In the genomic region with DNA sequence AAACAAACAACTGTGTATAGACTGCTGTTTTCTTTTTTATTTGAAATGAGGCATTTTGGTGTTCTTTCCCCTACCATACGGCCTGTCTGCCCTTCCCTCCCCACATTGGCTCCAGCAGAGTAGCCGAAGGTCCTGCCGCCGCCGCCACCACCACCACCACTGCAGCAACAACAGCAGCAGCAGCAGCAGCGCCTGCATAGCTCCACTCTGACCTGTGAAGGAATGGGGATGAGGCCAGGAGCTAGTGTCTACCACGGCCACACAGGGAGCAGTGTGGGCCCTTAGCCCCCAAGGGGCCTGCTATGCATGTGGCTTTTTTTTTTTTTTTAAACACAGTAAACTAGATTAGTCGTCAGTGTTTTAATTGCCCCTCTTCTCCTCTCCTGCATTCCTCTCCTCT, we compare ENCODE assay signal across 25 cellular contexts. TPM values are rescaled to one million over a fixed set of nuclear protein-coding genes. Genes with fewer than 3 reads are reported as not detected.
DNase-seq lines count a peak whose midpoint lies in the region; ATAC-seq and TF ChIP-seq lines count a peak whose summit lies in the region.
"Had no signal": no experiment of that assay in that cellular context is flagged by ENCODE, and none has a peak within 500 bp of the region (broad histone marks: within the 10 kb centered on the region; RNA-seq: fewer than 3 reads in every experiment).

No MANE protein-coding gene starts in this region.

- TF ChIP-seq CTCF in natural killer cell (IDR thresholded peaks at IDR 0.05), result no peak
- no peak for TF ChIP-seq CTCF in PC-9 (conservative IDR thresholded peaks at IDR 0.05)
- no peak for TF ChIP-seq CTCF in type B pancreatic cell (conservative IDR thresholded peaks at IDR 0.05)
- no peak for TF ChIP-seq CTCF in mesothelial cell of epicardium (IDR thresholded peaks at IDR 0.05; ENCODE audit: unreplicated experiment)

- no peaks in the 10 kb centered on the region for H3K79me2 ChIP-seq in PC-9 (ENCODE audit: low read depth)

- no peak overlapping the region for H3K4me3 Mint-ChIP-seq in natural killer cell treated with Interleukin-12 subunit alpha and Interleukin-12 subunit beta and Interleukin-15 and Interleukin-18, amount 100 ng/mL, for 72 hours
- H3K4me3 Mint-ChIP-seq in natural killer cell, result no peak overlapping the region
- H3K4me3 Mint-ChIP-seq in type B pancreatic cell, result no peak overlapping the region
- no peak overlapping the region for H3K4me3 Mint-ChIP-seq in mesothelial cell of epicardium
- H3K4me3 Mint-ChIP-seq: activated naive CD4-positive, alpha-beta T cell treated with anti-CD3 and anti-CD28 coated beads, Interleukin-2, amount 10 ng/mL, durations not matched to agents 7 days and 5 days; CD4-positive, alpha-beta T cell; neural crest cell had no signal

- no peaks in the 10 kb centered on the region for H3K27me3 Mint-ChIP-seq in natural killer cell treated with Interleukin-12 subunit alpha and Interleukin-12 subunit beta and Interleukin-15 and Interleukin-18, amount 100 ng/mL, for 72 hours
- no peaks in the 10 kb centered on the region for H3K27me3 Mint-ChIP-seq in natural killer cell (ENCODE audit: low read depth in 2 of 2)
- no peaks in the 10 kb centered on the region for H3K27me3 Mint-ChIP-seq in type B pancreatic cell
- H3K27me3 Mint-ChIP-seq in mesothelial cell of epicardium (ENCODE audit: low read depth), result no peaks in the 10 kb centered on the region
- H3K27me3 Mint-ChIP-seq: activated naive CD4-positive, alpha-beta T cell treated with anti-CD3 and anti-CD28 coated beads, Interleukin-2, amount 10 ng/mL, durations not matched to agents 7 days and 5 days; CD4-positive, alpha-beta T cell had no signal

- H3K9me2 ChIP-seq in PC-9 (ENCODE audit: insufficient read depth), result no peaks in the 10 kb centered on the region

- H2AFZ ChIP-seq in PC-9, result no peak overlapping the region

- BruUV-seq in PC-9 (replicated peaks; lab: Mats Ljungman, UMichigan), result TSS peak; percentile 18

- no peaks in the 10 kb centered on the region for H3K27me3 ChIP-seq in PC-9 (ENCODE audit: insufficient read depth, low read depth)
- H3K27me3 ChIP-seq: foreskin keratinocyte had no signal

- H3K4me1 ChIP-seq in PC-9 (replicated peaks; ENCODE audit: insufficient read depth), result no peaks in the 10 kb centered on the region

- H3K27ac ChIP-seq in PC-9 (no peak overlapping the region), cingulate gyrus (ENCODE audit: low read depth, low read length) (peak overlapping the region; percentile 72)
- H3K27ac ChIP-seq: foreskin keratinocyte had no signal

- no peak overlapping the region for H3K4me3 ChIP-seq in PC-9

- peak overlapping the region; percentile 41 to 58 for H3K27ac Mint-ChIP-seq in natural killer cell treated with Interleukin-12 subunit alpha and Interleukin-12 subunit beta and Interleukin-15 and Interleukin-18, amount 100 ng/mL, for 72 hours
- H3K27ac Mint-ChIP-seq in natural killer cell (peak overlapping the region in 1 of 2 donors; percentile 47), type B pancreatic cell (no peak overlapping the region), mesothelial cell of epicardium (no peak overlapping the region)
- H3K27ac Mint-ChIP-seq: activated naive CD4-positive, alpha-beta T cell treated with anti-CD3 and anti-CD28 coated beads, Interleukin-2, amount 10 ng/mL, durations not matched to agents 7 days and 5 days; CD4-positive, alpha-beta T cell had no signal

- peaks cover 23% of the 10 kb centered on the region for H3K36me3 ChIP-seq in PC-9 (ENCODE audit: low read depth)

- peaks cover 5 to 10% of the 10 kb centered on the region in 2 donors for H3K4me1 Mint-ChIP-seq in natural killer cell treated with Interleukin-12 subunit alpha and Interleukin-12 subunit beta and Interleukin-15 and Interleukin-18, amount 100 ng/mL, for 72 hours (ENCODE audit: low read depth in 2 of 2)
- H3K4me1 Mint-ChIP-seq in natural killer cell (peaks cover 16 to 18% of the 10 kb centered on the region in 2 donors), type B pancreatic cell (ENCODE audit: unreplicated experiment) (peaks cover 12% of the 10 kb centered on the region), mesothelial cell of epicardium (peaks cover 14% of the 10 kb centered on the region)

- no peak for ATAC-seq in natural killer cell treated with Interleukin-12 subunit alpha and Interleukin-12 subunit beta and Interleukin-15 and Interleukin-18, amount 100 ng/mL, for 72 hours
- ATAC-seq in natural killer cell (no peak), HG03095 (IDR thresholded peaks at IDR 0.05; ENCODE audit: unreplicated experiment) (no peak)
- ATAC-seq: esophagus mucosa, foreskin keratinocyte, left ventricle myocardium superior had no signal

- CTCF ChIA-PET in PC-9 (lab: Charles Lee), result interaction anchor here (0.6 to 0.7 kb wide), 2 partner anchors 11 to 559 kb away, joined by 3 read pairs; no protein-coding TSS in a partner anchor

- H3K36me3 Mint-ChIP-seq in natural killer cell treated with Interleukin-12 subunit alpha and Interleukin-12 subunit beta and Interleukin-15 and Interleukin-18, amount 100 ng/mL, for 72 hours, result peaks cover 41% of the 10 kb centered on the region
- peaks cover 43% of the 10 kb centered on the region for H3K36me3 Mint-ChIP-seq in natural killer cell
- H3K36me3 Mint-ChIP-seq in type B pancreatic cell, result peaks cover 25% of the 10 kb centered on the region
- peaks cover 38% of the 10 kb centered on the region for H3K36me3 Mint-ChIP-seq in mesothelial cell of epicardium

- no peaks in the 10 kb centered on the region for H3K9me3 ChIP-seq in PC-9 (ENCODE audit: insufficient read depth, low read depth)

- peaks cover 17% of the 10 kb centered on the region; the same call in 1 of the 2 replicates for H4K20me1 ChIP-seq in PC-9 (ENCODE audit: insufficient read depth)

- no peak for DNase-seq in natural killer cell treated with Interleukin-12 subunit alpha and Interleukin-12 subunit beta and Interleukin-15 and Interleukin-18, amount 100 ng/mL, for 72 hours (ENCODE audit: low spot score)
- DNase-seq in natural killer cell (no peak), PC-9 (no peak), type B pancreatic cell (ENCODE audit: extremely low spot score, unreplicated experiment) (peak; percentile 22), mesothelial cell of epicardium (ENCODE audit: low spot score in 2 of 2, unreplicated experiment in 2 of 2) (no peak), NCI-H510A (lab: John Stamatoyannopoulos, UW) (no peak)
- DNase-seq: activated naive CD4-positive, alpha-beta T cell treated with anti-CD3 and anti-CD28 coated beads, Interleukin-2, amount 10 ng/mL, durations not matched to agents 7 days and 5 days; CD4-positive, alpha-beta T cell; DMS 273 treated with DMSO at 0.1 percent for 48 hours; effector memory CD4-positive, alpha-beta T cell; foreskin keratinocyte; H7; Karpas-422; left ventricle myocardium superior; MV-4-11; NCI-H2171; NCI-H526; posterior cingulate gyrus; RPMI8226; stimulated activated CD4-positive, alpha-beta T cell treated with anti-CD3 and anti-CD28 coated beads, Interleukin-15, amount 100 ng/mL, for 24 hours; trophoblast cell had no signal

- intact Hi-C loops in natural killer cell (cut with micrococcal nuclease), result loop anchor here (5.0 kb wide), 1 partner anchor 276 kb away; no protein-coding TSS in a partner anchor
- intact Hi-C loops in PC-9 (cut with micrococcal nuclease; ENCODE audit: unreplicated experiment), result no loop called here

- POLR2A ChIA-PET in PC-9 (lab: Charles Lee; ENCODE audit: unreplicated experiment), result no interaction called here

- no peaks in the 10 kb centered on the region for H3K9me3 Mint-ChIP-seq in natural killer cell treated with Interleukin-12 subunit alpha and Interleukin-12 subunit beta and Interleukin-15 and Interleukin-18, amount 100 ng/mL, for 72 hours
- H3K9me3 Mint-ChIP-seq in natural killer cell, result no peaks in the 10 kb centered on the region
- no peaks in the 10 kb centered on the region for H3K9me3 Mint-ChIP-seq in type B pancreatic cell
- no peaks in the 10 kb centered on the region for H3K9me3 Mint-ChIP-seq in mesothelial cell of epicardium
- H3K9me3 Mint-ChIP-seq: activated naive CD4-positive, alpha-beta T cell treated with anti-CD3 and anti-CD28 coated beads, Interleukin-2, amount 10 ng/mL, durations not matched to agents 7 days and 5 days; CD4-positive, alpha-beta T cell; neural crest cell had no signal

- H3F3A ChIP-seq in PC-9 (ENCODE audit: insufficient read depth, low read depth), result peaks cover 53% of the 10 kb centered on the region

- no peak overlapping the region for H3K4me2 ChIP-seq in PC-9

RNA-seq across cellular contexts. Expression of gene CDK5R1, which starts 5.6 kb away (rescaled TPM):
- 1 to 10 TPM; 3.7 to 5.9 TPM for total RNA-seq in natural killer cell treated with Interleukin-12 subunit alpha and Interleukin-12 subunit beta and Interleukin-15 and Interleukin-18, amount 100 ng/mL, for 72 hours
- total RNA-seq in natural killer cell (10 to 100 TPM in 1 of 3 donors, 1 to 10 TPM in 2; 3.7 to 12.3 (median 7.4) TPM), PC-9 (2021) (1.8 and 2.1 TPM in 2 replicates), type B pancreatic cell (ENCODE audit: low replicate concordance) (6.9 and 9.7 TPM in 2 replicates), mesothelial cell of epicardium (4.5 to 4.8 TPM (median 4.6 TPM) in 3 replicates)

RNA-seq across cellular contexts. Expression of gene PSMD11, which starts 36.9 kb away (rescaled TPM):
- total RNA-seq in natural killer cell treated with Interleukin-12 subunit alpha and Interleukin-12 subunit beta and Interleukin-15 and Interleukin-18, amount 100 ng/mL, for 72 hours, result 100 to 1,000 TPM; 179 to 203 TPM
- total RNA-seq in natural killer cell, result 100 to 1,000 TPM in 2 of 3 donors, 10 to 100 TPM in 1; 83.4 to 108 (median 105) TPM
- total RNA-seq in PC-9 (2021), result 145 and 149 TPM in 2 replicates
- total RNA-seq in type B pancreatic cell (ENCODE audit: low replicate concordance), result 109 and 117 TPM in 2 replicates
- 90.5 to 95.0 TPM (median 94.9 TPM) in 3 replicates for total RNA-seq in mesothelial cell of epicardium

Comparison
In these comparisons a context has a peak if more than half of its experiments do, and no peak if none do; other contexts are left out.
1. H3K27ac Mint-ChIP-seq: peak in natural killer cell treated with Interleukin-12 subunit alpha and Interleukin-12 subunit beta and Interleukin-15 and Interleukin-18, amount 100 ng/mL, for 72 hours (2 of 2); none in type B pancreatic cell (single experiment) and mesothelial cell of epicardium (single experiment).